ENCODE assay signal across 2 cellular contexts in genomic region chr3:4478226-4478625, GRCh38.
A peak's percentile ranks its signal among the peaks of the same experiment; 100 is the strongest.
TF ChIP-seq lines count a peak whose summit lies in the region.

No MANE protein-coding gene starts in this region.

TF ChIP-seq in GM12878, 131 proteins besides CTCF, POLR2A, EP300 and RAD21:
- no peak for TF ChIP-seq POLR2AphosphoS2 (IDR thresholded peaks at IDR 0.05; ENCODE audit: low read depth, low read length)
- no peak for TF ChIP-seq SMAD5 (IDR thresholded peaks at IDR 0.05; ENCODE audit: low read depth)
- TF ChIP-seq JUNB (IDR thresholded peaks at IDR 0.05), result peak; percentile 26; the same call in 1 of the 2 replicates
- no peak for TF ChIP-seq YBX1 (IDR thresholded peaks at IDR 0.05)
- TF ChIP-seq IRF3 (IDR thresholded peaks at IDR 0.05), result no peak

TF ChIP-seq in SK-N-SH, 30 proteins besides CTCF, POLR2A, EP300 and RAD21:
- TF ChIP-seq GABPA (IDR thresholded peaks at IDR 0.05; ENCODE audit: low read depth) (no peak), FOSL2 (IDR thresholded peaks at IDR 0.05; ENCODE audit: borderline replicate concordance, low read depth) (no peak), REST (IDR thresholded peaks at IDR 0.05; ENCODE audit: low read depth, low read length) (no peak), MXI1 (IDR thresholded peaks at IDR 0.05; ENCODE audit: low read depth, low read length) (no peak), TAF1 (IDR thresholded peaks at IDR 0.05; ENCODE audit: borderline replicate concordance, low read depth, low read length) (no peak), SMC3 (IDR thresholded peaks at IDR 0.05; ENCODE audit: low read depth, low read length) (no peak), USF2 (IDR thresholded peaks at IDR 0.05; ENCODE audit: borderline replicate concordance, low read depth, low read length) (no peak), TCF12 (IDR thresholded peaks at IDR 0.05) (no peak), FOXM1 (IDR thresholded peaks at IDR 0.05; ENCODE audit: low read depth) (no peak), GATA2 (CRISPR knock-in tag; IDR thresholded peaks at IDR 0.05) (no peak), NFIC (IDR thresholded peaks at IDR 0.05; ENCODE audit: borderline replicate concordance) (no peak), TEAD4 (IDR thresholded peaks at IDR 0.05; ENCODE audit: borderline replicate concordance, insufficient read depth) (no peak), RXRA (IDR thresholded peaks at IDR 0.05; ENCODE audit: borderline replicate concordance, low read depth) (no peak)
